In genomic region chr17:11705111-11705510, GRCh38 we compare ENCODE assay signal across 14 cellular contexts.
DNase-seq lines count a peak whose midpoint lies in the region; ATAC-seq, FAIRE-seq and TF ChIP-seq lines count a peak whose summit lies in the region.
"Had no signal": no experiment of that assay in that cellular context is flagged by ENCODE, and none has a peak within 500 bp of the region (broad histone marks: within the 10 kb centered on the region; RNA-seq: fewer than 3 reads in every experiment).

No MANE protein-coding gene starts in this region.

- H3K4me1 ChIP-seq in thoracic aorta (ENCODE audit: control insufficient read depth in 1 of 2, low read depth in 2 of 2), result no peaks in the 10 kb centered on the region
- no peaks in the 10 kb centered on the region for H3K4me1 ChIP-seq in neural progenitor cell
- H3K4me1 ChIP-seq: spleen had no signal

- no peak overlapping the region for H3K27ac Mint-ChIP-seq in neural progenitor cell
- H3K27ac Mint-ChIP-seq: T-helper 1 cell treated with Interleukin-12 subunit alpha and Interleukin-12 subunit beta and Interleukin-4 antibody, amounts not matched to agents 30 μg/mL and 1 μg/mL, for 36 hours had no signal

- DNase-seq in Right ventricle myocardium superior, result no peak
- DNase-seq in cardiac septum (ENCODE audit: low spot score), result no peak
- peak; percentile 4 for DNase-seq in RPMI8226
- DNase-seq in thoracic aorta (ENCODE audit: low spot score), result no peak
- no peak for DNase-seq in SIG-M5 treated with dmso at 0.1 percent for 504 hours (lab: John Stamatoyannopoulos, UW; ENCODE audit: unreplicated experiment)
- no peak for DNase-seq in neural progenitor cell (ENCODE audit: low spot score)
- DNase-seq in activated gamma-delta T cell (lab: John Stamatoyannopoulos, UW), result no peak
- DNase-seq: esophagus squamous epithelium, hypothalamus, NCI-H226, PC-3, spleen had no signal

- H2AFZ ChIP-seq in neural progenitor cell (replicated peaks), result no peak overlapping the region

- no peaks in the 10 kb centered on the region for H3K36me3 Mint-ChIP-seq in neural progenitor cell

- no peaks in the 10 kb centered on the region for H3K9me3 Mint-ChIP-seq in neural progenitor cell

- TF ChIP-seq CTCF in thoracic aorta (IDR thresholded peaks at IDR 0.05) (no peak), neural progenitor cell (IDR thresholded peaks at IDR 0.05) (no peak)

- H3K79me2 ChIP-seq in neural progenitor cell (ENCODE audit: low read depth), result no peaks in the 10 kb centered on the region

- no peak overlapping the region for H3K9ac ChIP-seq in neural progenitor cell

- peak; percentile 46 for ATAC-seq in Right ventricle myocardium superior (ENCODE audit: poor library complexity)
- ATAC-seq in thoracic aorta (ENCODE audit: insufficient number of reproducible peaks, low FRiP score, low read depth), result no peak
- ATAC-seq: PC-3 had no signal

- no peaks in the 10 kb centered on the region for H3K4me1 Mint-ChIP-seq in neural progenitor cell

- H3K27me3 ChIP-seq in thoracic aorta (replicated peaks; ENCODE audit: insufficient read depth), result no peaks in the 10 kb centered on the region
- no peaks in the 10 kb centered on the region for H3K27me3 ChIP-seq in neural progenitor cell
- H3K27me3 ChIP-seq: esophagus squamous epithelium, spleen had no signal

- peak; percentile 88 for FAIRE-seq in islet of Langerhans (lab: Jason Lieb, UNC)

- H3K4me2 ChIP-seq in neural progenitor cell, result no peak overlapping the region

- intact Hi-C loops in Right ventricle myocardium superior (cut with DNase I), result no loop called here
- intact Hi-C loops in cardiac septum (cut with DNase I), result no loop called here

- no peaks in the 10 kb centered on the region for H4K20me1 ChIP-seq in neural progenitor cell (ENCODE audit: low read depth)

- no peak overlapping the region for H3K27ac ChIP-seq in thoracic aorta
- H3K27ac ChIP-seq in neural progenitor cell, result no peak overlapping the region
- H3K27ac ChIP-seq: esophagus squamous epithelium had no signal

- H3K27me3 Mint-ChIP-seq in neural progenitor cell (ENCODE audit: insufficient read depth, low read depth), result peaks cover 3% of the 10 kb centered on the region

- H3F3A ChIP-seq in neural progenitor cell (ENCODE audit: low read depth), result no peaks in the 10 kb centered on the region

- no peaks in the 10 kb centered on the region for H3K9me3 ChIP-seq in thoracic aorta
- H3K9me3 ChIP-seq in neural progenitor cell (ENCODE audit: low read depth), result no peaks in the 10 kb centered on the region
- H3K9me3 ChIP-seq: esophagus squamous epithelium had no signal

- H3K4me3 ChIP-seq in thoracic aorta (peak overlapping the region; percentile 31), neural progenitor cell (no peak overlapping the region)

- H3K36me3 ChIP-seq in thoracic aorta (no peaks in the 10 kb centered on the region), neural progenitor cell (no peaks in the 10 kb centered on the region)
- H3K36me3 ChIP-seq: esophagus squamous epithelium, spleen had no signal

- H3K4me3 Mint-ChIP-seq in neural progenitor cell, result no peak overlapping the region
- H3K4me3 Mint-ChIP-seq: T-helper 1 cell treated with Interleukin-12 subunit alpha and Interleukin-12 subunit beta and Interleukin-4 antibody, amounts not matched to agents 30 μg/mL and 1 μg/mL, for 36 hours had no signal
